ENCODE assay signal across 21 cellular contexts in genomic region chr9:14159440-14160222, GRCh38.
DNase-seq lines count a peak whose midpoint lies in the region; ATAC-seq, FAIRE-seq and TF ChIP-seq lines count a peak whose summit lies in the region.
"Had no signal": no experiment of that assay in that cellular context is flagged by ENCODE, and none has a peak within 500 bp of the region (broad histone marks: within the 10 kb centered on the region; RNA-seq: fewer than 3 reads in every experiment).

No MANE protein-coding gene starts in this region.

- DNase-seq in DMS153 (lab: John Stamatoyannopoulos, UW) (peak; percentile 63), DMS153 treated with DMSO at 0.1 percent for 48 hours (lab: John Stamatoyannopoulos, UW; ENCODE audit: unreplicated experiment) (no peak), RWPE2 (ENCODE audit: low spot score) (no peak), keratinocyte (ENCODE audit: low read depth, low spot score) (no peak), pons (ENCODE audit: low spot score) (no peak), NCI-H774 (lab: John Stamatoyannopoulos, UW) (no peak)
- DNase-seq in stimulated activated CD4-positive, alpha-beta T cell treated with anti-CD3 and anti-CD28 coated beads, Interleukin-4, amount 100 ng/mL, for 1 hour, result no peak
- DNase-seq: activated CD4-positive, CD25-positive, alpha-beta regulatory T cell; activated T-cell treated with anti-CD3 and anti-CD28 coated beads, Interleukin-2, amount 50 U/mL, for 48 hours; H9; NCI-H187; NCI-H82; nephron progenitor cell; PC-9 had no signal

- H2AFZ ChIP-seq in keratinocyte (ENCODE audit: control insufficient read depth, low read length), result no peak overlapping the region
- H2AFZ ChIP-seq: PC-9 had no signal

- H3K27ac ChIP-seq in HUES48 (ENCODE audit: low read depth, low read length) (peak overlapping the region; percentile 53), RWPE2 (ENCODE audit: poor library complexity, severe bottlenecking) (peak overlapping the region; percentile 10), keratinocyte (ENCODE audit: control insufficient read depth, insufficient read depth, low read length) (no peak overlapping the region)
- H3K27ac ChIP-seq: 22Rv1; BLaER1 treated with 17β-estradiol and CSF1 and Interleukin-3, amounts not matched to agents 10 nM and 100 nM; PC-9 had no signal

- no peaks in the 10 kb centered on the region for H4K20me1 ChIP-seq in keratinocyte (ENCODE audit: control insufficient read depth, extremely low read depth, insufficient read depth, low read length)
- H4K20me1 ChIP-seq: BLaER1 treated with 17β-estradiol and CSF1 and Interleukin-3, amounts not matched to agents 10 nM and 100 nM had no signal

- no peak; the same call in 2 of the 3 replicates for ATAC-seq in RWPE2 (ENCODE audit: low read depth)
- ATAC-seq: GM12878 had no signal

- H3K27me3 ChIP-seq in HUES48 (ENCODE audit: control insufficient read depth, insufficient read depth, low read length), result no peaks in the 10 kb centered on the region
- H3K27me3 ChIP-seq in RWPE2 (ENCODE audit: insufficient read depth, poor library complexity, severe bottlenecking), result no peaks in the 10 kb centered on the region
- no peaks in the 10 kb centered on the region for H3K27me3 ChIP-seq in keratinocyte (ENCODE audit: control insufficient read depth, extremely low read depth, insufficient read depth, low read length)
- H3K27me3 ChIP-seq: BLaER1 treated with 17β-estradiol and CSF1 and Interleukin-3, amounts not matched to agents 10 nM and 100 nM; MG63 had no signal

- TF ChIP-seq CTCF in RWPE2 (IDR thresholded peaks at IDR 0.05; ENCODE audit: poor library complexity, severe bottlenecking), result no peak
- TF ChIP-seq CTCF in keratinocyte (optimal IDR thresholded peaks at IDR 0.05 in 1 of 3, IDR thresholded peaks at IDR 0.05 in 1 of 3, conservative IDR thresholded peaks at IDR 0.05 in 1 of 3; ENCODE audit: extremely low read depth in 1 of 3, insufficient read depth in 2 of 3, low read length in 3 of 3), result no peak

- dilution Hi-C loops in keratinocyte (cut with MboI; ENCODE audit: extremely low pct_ligation_motif_present, low sequenced_read_pairs), result no loop called here

- peak overlapping the region; percentile 9 for H3K4me2 ChIP-seq in keratinocyte (ENCODE audit: control insufficient read depth, extremely low read depth, insufficient read depth, low read depth, low read length)
- H3K4me2 ChIP-seq: BLaER1 treated with 17β-estradiol and CSF1 and Interleukin-3, amounts not matched to agents 10 nM and 100 nM; PC-9 had no signal

- H3K9ac ChIP-seq in HUES48 (ENCODE audit: low read depth, low read length), result no peak overlapping the region
- no peak overlapping the region for H3K9ac ChIP-seq in keratinocyte (ENCODE audit: control insufficient read depth, extremely low read depth, insufficient read depth, low read length)
- H3K9ac ChIP-seq: BLaER1 treated with 17β-estradiol and CSF1 and Interleukin-3, amounts not matched to agents 10 nM and 100 nM had no signal

- H3K36me3 ChIP-seq in HUES48 (ENCODE audit: control insufficient read depth, insufficient read depth, low read length) (no peaks in the 10 kb centered on the region), RWPE2 (ENCODE audit: low read depth) (peaks cover 35% of the 10 kb centered on the region), keratinocyte (ENCODE audit: control insufficient read depth in 2 of 2, extremely low read depth in 1 of 2, insufficient read depth in 2 of 2, low read length in 2 of 2) (no peaks in the 10 kb centered on the region)
- H3K36me3 ChIP-seq: BLaER1 treated with 17β-estradiol and CSF1 and Interleukin-3, amounts not matched to agents 10 nM and 100 nM had no signal

- no peaks in the 10 kb centered on the region for H3K79me2 ChIP-seq in keratinocyte (ENCODE audit: control insufficient read depth, insufficient read depth, low read length)

- FAIRE-seq in keratinocyte (lab: Jason Lieb, UNC), result no peak
- FAIRE-seq: D721Med, endothelial cell of umbilical vein, GM12878 had no signal

- H3K9me1 ChIP-seq in keratinocyte (ENCODE audit: control insufficient read depth, extremely low read depth, insufficient read depth, low read length), result no peaks in the 10 kb centered on the region

- H3K4me3 ChIP-seq in HUES48 (ENCODE audit: low read depth, low read length) (no peak overlapping the region), RWPE2 (ENCODE audit: severe bottlenecking) (no peak overlapping the region), keratinocyte (ENCODE audit: control insufficient read depth in 2 of 3, extremely low read depth in 1 of 3, insufficient read depth in 2 of 3, low read depth in 1 of 3, low read length in 3 of 3) (no peak overlapping the region)
- H3K4me3 ChIP-seq: BLaER1 treated with 17β-estradiol and CSF1 and Interleukin-3, amounts not matched to agents 10 nM and 100 nM; GM12878; MG63; PC-9 had no signal

- H3K4me1 ChIP-seq in HUES48 (ENCODE audit: control insufficient read depth, insufficient read depth, low read length) (peaks cover 10% of the 10 kb centered on the region; the same call in 1 of the 2 replicates), RWPE2 (ENCODE audit: insufficient read depth, poor library complexity, severe bottlenecking) (peaks cover 50% of the 10 kb centered on the region), keratinocyte (ENCODE audit: control insufficient read depth, extremely low read depth, insufficient read depth, low read length) (peaks cover 15% of the 10 kb centered on the region)
- H3K4me1 ChIP-seq: BLaER1 treated with 17β-estradiol and CSF1 and Interleukin-3, amounts not matched to agents 10 nM and 100 nM had no signal

- H3K9me3 ChIP-seq in HUES48 (ENCODE audit: control insufficient read depth, insufficient read depth, low read length) (no peaks in the 10 kb centered on the region), RWPE2 (ENCODE audit: severe bottlenecking) (no peaks in the 10 kb centered on the region), keratinocyte (ENCODE audit: control insufficient read depth, low read depth, low read length) (no peaks in the 10 kb centered on the region)
- H3K9me3 ChIP-seq: BLaER1 treated with 17β-estradiol and CSF1 and Interleukin-3, amounts not matched to agents 10 nM and 100 nM; MG63 had no signal
